ENCODE assay signal across 19 cellular contexts in the genomic region with DNA sequence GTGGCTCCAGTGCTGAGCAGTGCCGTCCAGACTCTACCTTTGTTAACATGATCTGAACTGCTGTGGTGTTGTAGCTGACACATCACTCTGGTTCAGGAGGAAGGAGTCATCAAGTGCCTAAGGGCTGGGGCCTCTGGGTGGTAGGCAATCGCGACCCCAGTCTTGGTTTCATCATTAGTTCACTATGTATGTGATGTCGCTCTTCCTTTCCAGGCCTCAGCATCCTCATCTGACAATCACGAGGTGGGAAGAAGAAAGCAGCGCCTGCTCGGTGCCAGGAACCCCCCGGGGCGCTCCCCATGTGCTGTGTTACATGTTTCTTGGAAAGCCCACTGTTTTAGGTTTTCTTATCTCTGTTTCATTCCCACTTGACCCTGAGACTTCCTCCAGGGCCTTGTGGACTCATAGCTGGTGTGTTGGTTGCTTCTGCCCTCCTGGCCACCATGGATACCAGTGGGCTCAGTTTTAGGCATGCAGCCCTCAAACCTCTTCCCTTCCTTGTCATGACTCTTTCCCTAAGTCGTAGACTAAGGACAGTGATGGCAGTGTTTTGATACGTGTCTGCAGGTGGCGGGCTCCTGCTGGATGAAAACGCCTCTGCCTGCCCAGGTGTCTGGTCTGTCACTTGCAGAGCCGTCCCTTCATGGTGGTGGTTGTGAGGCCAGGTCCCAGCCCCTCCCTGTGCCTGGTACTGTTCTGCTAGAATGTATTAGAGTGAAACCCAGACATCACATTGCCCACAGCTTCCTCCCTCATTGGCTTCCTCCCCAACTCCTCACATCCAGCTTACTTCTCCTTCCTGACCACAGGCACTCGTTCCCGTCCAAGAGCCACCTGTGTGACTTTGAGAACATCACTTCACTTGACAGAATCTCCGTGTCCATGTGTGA. TPM values are rescaled to one million over a fixed set of nuclear protein-coding genes. Genes with fewer than 3 reads are reported as not detected.
A peak's percentile ranks its signal among the peaks of the same experiment; 100 is the strongest.
DNase-seq lines count a peak whose midpoint lies in the region; ATAC-seq, FAIRE-seq and TF ChIP-seq lines count a peak whose summit lies in the region.
"Had no signal": no experiment of that assay in that cellular context is flagged by ENCODE, and none has a peak within 500 bp of the region (broad histone marks: within the 10 kb centered on the region; RNA-seq: fewer than 3 reads in every experiment).

No MANE protein-coding gene starts in this region.

- no peaks in the 10 kb centered on the region for H3K27me3 ChIP-seq in bronchial epithelial cell (ENCODE audit: control insufficient read depth, insufficient read depth, low read length)
- H3K27me3 ChIP-seq: esophagus muscularis mucosa had no signal

- H3K27me3 Mint-ChIP-seq in activated CD4-positive, alpha-beta T cell treated with anti-CD3 and anti-CD28 coated beads for 36 hours: peaks cover 13% of the 10 kb centered on the region
- H3K27me3 Mint-ChIP-seq in stimulated activated naive B cell treated with anti-CD40 and anti-IgM and Interleukin-4, amounts not matched to agents 10 μg/mL and 1 μg/mL and 100 μg/mL, for 72 hours: peaks cover 39 to 42% of the 10 kb centered on the region in 2 donors

- H3K36me3 ChIP-seq in bronchial epithelial cell (ENCODE audit: control insufficient read depth, insufficient read depth, low read length): no peaks in the 10 kb centered on the region
- H3K36me3 ChIP-seq: esophagus muscularis mucosa, lower lobe of right lung had no signal

- CTCF ChIA-PET in activated CD4-positive, alpha-beta T cell treated with anti-CD3 and anti-CD28 coated beads for 36 hours (lab: Charles Lee): interaction anchor here (1.1 to 2.5 kb wide), 3 partner anchors 10 to 30 kb away, joined by 3 to 8 read pairs (median 4); no protein-coding TSS in a partner anchor

- no peak for TF ChIP-seq POLR2A in NB4 (IDR thresholded peaks at IDR 0.05; ENCODE audit: extremely low read depth, insufficient read length)

- no peak for FAIRE-seq in bronchial epithelial cell (lab: Jason Lieb, UNC)
- FAIRE-seq: HepG2, urothelium cell line had no signal

- H3K4me3 Mint-ChIP-seq in activated CD4-positive, alpha-beta T cell treated with anti-CD3 and anti-CD28 coated beads for 36 hours: no peak overlapping the region
- H3K4me3 Mint-ChIP-seq in stimulated activated naive B cell treated with anti-CD40 and anti-IgM and Interleukin-4, amounts not matched to agents 10 μg/mL and 1 μg/mL and 100 μg/mL, for 72 hours: no peak overlapping the region

- H3K27ac Mint-ChIP-seq in activated CD4-positive, alpha-beta T cell treated with anti-CD3 and anti-CD28 coated beads for 36 hours: peak overlapping the region; percentile 32
- H3K27ac Mint-ChIP-seq in stimulated activated naive B cell treated with anti-CD40 and anti-IgM and Interleukin-4, amounts not matched to agents 10 μg/mL and 1 μg/mL and 100 μg/mL, for 72 hours: peak overlapping the region; percentile 42

- H3K4me3 ChIP-seq in NB4 (ENCODE audit: low read depth, low read length) (no peak overlapping the region), bronchial epithelial cell (ENCODE audit: low read depth, low read length) (no peak overlapping the region)
- H3K4me3 ChIP-seq: esophagus muscularis mucosa, lower lobe of right lung had no signal

- H3K36me3 Mint-ChIP-seq in activated CD4-positive, alpha-beta T cell treated with anti-CD3 and anti-CD28 coated beads for 36 hours (ENCODE audit: low read depth): no peaks in the 10 kb centered on the region
- peaks cover 0 to 4% of the 10 kb centered on the region in 2 donors for H3K36me3 Mint-ChIP-seq in stimulated activated naive B cell treated with anti-CD40 and anti-IgM and Interleukin-4, amounts not matched to agents 10 μg/mL and 1 μg/mL and 100 μg/mL, for 72 hours

- POLR2A ChIA-PET in activated CD4-positive, alpha-beta T cell treated with anti-CD3 and anti-CD28 coated beads for 36 hours (lab: Charles Lee): no interaction called here

- peak; percentile 72 for ATAC-seq in activated CD4-positive, alpha-beta T cell treated with anti-CD3 and anti-CD28 coated beads for 36 hours
- peak; percentile 64 to 65 for ATAC-seq in stimulated activated naive B cell treated with anti-CD40 and anti-IgM and Interleukin-4, amounts not matched to agents 10 μg/mL and 1 μg/mL and 100 μg/mL, for 72 hours (replicated peaks)
- ATAC-seq in HG02623 (IDR thresholded peaks at IDR 0.05; ENCODE audit: unreplicated experiment) (no peak), HG03039 (IDR thresholded peaks at IDR 0.05; ENCODE audit: unreplicated experiment) (no peak)
- ATAC-seq: HepG2, lower lobe of right lung, SK-N-SH treated with all-trans-retinoic acid at 6 μM for 48 hours had no signal

- TF ChIP-seq CTCF in NB4 (IDR thresholded peaks at IDR 0.05; ENCODE audit: low read depth, low read length): no peak
- TF ChIP-seq CTCF in bronchial epithelial cell (IDR thresholded peaks at IDR 0.05; ENCODE audit: insufficient read depth, low read length, severe bottlenecking): no peak

- peak; percentile 46 for DNase-seq in activated CD4-positive, alpha-beta T cell treated with anti-CD3 and anti-CD28 coated beads for 36 hours
- no peak for DNase-seq in activated CD4-positive, alpha-beta T cell treated with anti-CD3 and anti-CD28 coated beads, Interleukin-2, amount 50 U/mL, for 1 hour
- DNase-seq in NB4 (ENCODE audit: low read depth): peak; percentile 30
- DNase-seq in bronchial epithelial cell (ENCODE audit: low read depth): peak; percentile 42
- DNase-seq in stimulated activated naive B cell treated with anti-CD40 and anti-IgM and Interleukin-4, amounts not matched to agents 10 μg/mL and 1 μg/mL and 100 μg/mL, for 72 hours: no peak
- no peak for DNase-seq in NCI-H2227 (lab: John Stamatoyannopoulos, UW; ENCODE audit: unreplicated experiment)
- DNase-seq: activated CD4-positive, alpha-beta T cell treated with anti-CD3 and anti-CD28 coated beads for 1 hour; activated gamma-delta T cell treated with Interleukin-2 at 50 U/mL for 16 hours; central memory CD4-positive, alpha-beta T cell; HCEC 1CT; hippocampal formation; lower lobe of right lung; occipital lobe had no signal

- peaks cover 3% of the 10 kb centered on the region for H3K9me3 Mint-ChIP-seq in activated CD4-positive, alpha-beta T cell treated with anti-CD3 and anti-CD28 coated beads for 36 hours (ENCODE audit: low read depth)
- H3K9me3 Mint-ChIP-seq in stimulated activated naive B cell treated with anti-CD40 and anti-IgM and Interleukin-4, amounts not matched to agents 10 μg/mL and 1 μg/mL and 100 μg/mL, for 72 hours: peaks cover 3 to 5% of the 10 kb centered on the region in 2 donors

- peaks cover 9% of the 10 kb centered on the region for H3K4me1 Mint-ChIP-seq in activated CD4-positive, alpha-beta T cell treated with anti-CD3 and anti-CD28 coated beads for 36 hours
- peaks cover 6 to 11% of the 10 kb centered on the region in 2 donors for H3K4me1 Mint-ChIP-seq in stimulated activated naive B cell treated with anti-CD40 and anti-IgM and Interleukin-4, amounts not matched to agents 10 μg/mL and 1 μg/mL and 100 μg/mL, for 72 hours

- intact Hi-C loops in activated CD4-positive, alpha-beta T cell treated with anti-CD3 and anti-CD28 coated beads for 36 hours (cut with DNase I, micrococcal nuclease): no loop called here

RNA-seq across cellular contexts. Expression of a gene that starts 17.2 kb away (rescaled TPM):
- under 1 TPM in 1 of 2 experiments, not detected in 1; 0.09 TPM for total RNA-seq in activated CD4-positive, alpha-beta T cell treated with anti-CD3 and anti-CD28 coated beads for 36 hours
- 0.26 TPM in 1 of 2 replicates, not detected in the other for total RNA-seq in bronchial epithelial cell

Comparison
In these comparisons a context has a peak if more than half of its experiments do, and no peak if none do; other contexts are left out.
1. DNase-seq: peak in activated CD4-positive, alpha-beta T cell treated with anti-CD3 and anti-CD28 coated beads for 36 hours (single experiment), NB4 (single experiment) and bronchial epithelial cell (single experiment); none in activated CD4-positive, alpha-beta T cell treated with anti-CD3 and anti-CD28 coated beads, Interleukin-2, amount 50 U/mL, for 1 hour (single experiment), stimulated activated naive B cell treated with anti-CD40 and anti-IgM and Interleukin-4, amounts not matched to agents 10 μg/mL and 1 μg/mL and 100 μg/mL, for 72 hours (single experiment) and NCI-H2227 (single experiment).
2. ATAC-seq: peak in activated CD4-positive, alpha-beta T cell treated with anti-CD3 and anti-CD28 coated beads for 36 hours (single experiment) and stimulated activated naive B cell treated with anti-CD40 and anti-IgM and Interleukin-4, amounts not matched to agents 10 μg/mL and 1 μg/mL and 100 μg/mL, for 72 hours (2 of 2); none in HG02623 (single experiment) and HG03039 (single experiment).